In genomic region chr17:42051013-42051400, GRCh38 we compare ENCODE assay signal across 10 cellular contexts. TPM values are rescaled to one million over a fixed set of nuclear protein-coding genes. Genes with fewer than 3 reads are reported as not detected.
A peak's percentile ranks its signal among the peaks of the same experiment; 100 is the strongest.
DNase-seq lines count a peak whose midpoint lies in the region; ATAC-seq, FAIRE-seq and TF ChIP-seq lines count a peak whose summit lies in the region.
"Had no signal": no experiment of that assay in that cellular context is flagged by ENCODE, and none has a peak within 500 bp of the region (broad histone marks: within the 10 kb centered on the region; RNA-seq: fewer than 3 reads in every experiment).

No MANE protein-coding gene starts in this region.

- peaks cover 6% of the 10 kb centered on the region for H3K4me1 Mint-ChIP-seq in activated naive CD4-positive, alpha-beta T cell treated with anti-CD3 and anti-CD28 coated beads, Interleukin-2, amount 50 U/mL, for 24 hours
- H3K4me1 Mint-ChIP-seq in chondrocyte (ENCODE audit: low read depth) = peaks cover 9% of the 10 kb centered on the region

- ATAC-seq in upper lobe of left lung (ENCODE audit: low FRiP score in 2 of 2) = no peak
- ATAC-seq in GM19035 (IDR thresholded peaks at IDR 0.05; ENCODE audit: unreplicated experiment) = no peak

- TF ChIP-seq POLR2A in upper lobe of left lung (IDR thresholded peaks at IDR 0.05) (no peak), H54 (IDR thresholded peaks at IDR 0.05; ENCODE audit: low read depth, low read length) (no peak)

- peaks cover 10% of the 10 kb centered on the region for H3K27me3 Mint-ChIP-seq in activated naive CD4-positive, alpha-beta T cell treated with anti-CD3 and anti-CD28 coated beads, Interleukin-2, amount 50 U/mL, for 24 hours
- peaks cover 26% of the 10 kb centered on the region for H3K27me3 Mint-ChIP-seq in chondrocyte (ENCODE audit: low read depth)

- TF ChIP-seq EP300 in upper lobe of left lung (IDR thresholded peaks at IDR 0.05) = no peak

- H3K4me1 ChIP-seq in mucosa of rectum (ENCODE audit: control insufficient read depth in 2 of 2, insufficient read depth in 2 of 2, low read length in 2 of 2) (peaks cover 6% of the 10 kb centered on the region in 2 donors), upper lobe of left lung (peaks cover 5 to 16% (median 10%) of the 10 kb centered on the region in 4 donors)

- TF ChIP-seq CTCF in chondrocyte (IDR thresholded peaks at IDR 0.05) (no peak), upper lobe of left lung (IDR thresholded peaks at IDR 0.05) (no peak)

- H3K36me3 ChIP-seq in mucosa of rectum (ENCODE audit: control insufficient read depth in 2 of 2, insufficient read depth in 2 of 2, low read length in 2 of 2) (no peaks in the 10 kb centered on the region), upper lobe of left lung (no peaks in the 10 kb centered on the region)

- H3K9me3 ChIP-seq in mucosa of rectum (ENCODE audit: control insufficient read depth in 2 of 2, low read length in 2 of 2) (no peaks in the 10 kb centered on the region), upper lobe of left lung (no peaks in the 10 kb centered on the region)

- H3K36me3 Mint-ChIP-seq in activated naive CD4-positive, alpha-beta T cell treated with anti-CD3 and anti-CD28 coated beads, Interleukin-2, amount 50 U/mL, for 24 hours = no peaks in the 10 kb centered on the region
- H3K36me3 Mint-ChIP-seq in chondrocyte (ENCODE audit: low read depth) = no peaks in the 10 kb centered on the region

- H3K4me3 Mint-ChIP-seq in activated naive CD4-positive, alpha-beta T cell treated with anti-CD3 and anti-CD28 coated beads, Interleukin-2, amount 50 U/mL, for 24 hours = peak overlapping the region; percentile 74
- H3K4me3 Mint-ChIP-seq in chondrocyte (ENCODE audit: unreplicated experiment) = peak overlapping the region; percentile 69

- no peak for DNase-seq in activated naive CD4-positive, alpha-beta T cell (lab: John Stamatoyannopoulos, UW)
- DNase-seq in chondrocyte (ENCODE audit: low spot score) (no peak), upper lobe of left lung (no peak), H54 (ENCODE audit: insufficient read length, low spot score) (no peak), HT-29 (ENCODE audit: low spot score) (no peak)

- H3K4me3 ChIP-seq in mucosa of rectum (ENCODE audit: low read length in 2 of 2) = peak overlapping the region; percentile 66 to 69
- H3K4me3 ChIP-seq in upper lobe of left lung = peak overlapping the region; percentile 68 to 90 (median 74)

- no peaks in the 10 kb centered on the region for H3K9me3 Mint-ChIP-seq in activated naive CD4-positive, alpha-beta T cell treated with anti-CD3 and anti-CD28 coated beads, Interleukin-2, amount 50 U/mL, for 24 hours
- no peaks in the 10 kb centered on the region for H3K9me3 Mint-ChIP-seq in chondrocyte (ENCODE audit: low read depth)

- H3K27ac Mint-ChIP-seq in activated naive CD4-positive, alpha-beta T cell treated with anti-CD3 and anti-CD28 coated beads, Interleukin-2, amount 50 U/mL, for 24 hours = no peak overlapping the region
- no peak overlapping the region for H3K27ac Mint-ChIP-seq in chondrocyte (ENCODE audit: unreplicated experiment)

- H3K27me3 ChIP-seq in mucosa of rectum (ENCODE audit: control insufficient read depth in 2 of 2, insufficient read depth in 2 of 2, low read length in 2 of 2) = peaks cover 0 to 9% of the 10 kb centered on the region in 2 donors
- no peaks in the 10 kb centered on the region for H3K27me3 ChIP-seq in upper lobe of left lung

- H3K27ac ChIP-seq in mucosa of rectum (ENCODE audit: low read depth in 2 of 2, low read length in 2 of 2) = no peak overlapping the region
- peak overlapping the region in 1 of 4 donors; percentile 73 for H3K27ac ChIP-seq in upper lobe of left lung

- 53 to 60% methylated on average over 8 of the region's 8 CpGs for WGBS in upper lobe of left lung, 2 donors

- FAIRE-seq in H54 (lab: Jason Lieb, UNC) = no peak
- FAIRE-seq: endometrium had no signal

- peak overlapping the region; percentile 52 to 80 for H3K9ac ChIP-seq in mucosa of rectum (ENCODE audit: low read depth in 1 of 2, low read length in 2 of 2)

RNA-seq across cellular contexts. Expression of gene C17orf113, which starts 0.6 kb away (rescaled TPM):
- total RNA-seq in chondrocyte (0.24 to 0.77 TPM (median 0.62 TPM) in 3 replicates), upper lobe of left lung (1 to 10 TPM; 1.1 to 5.2 (median 2.3) TPM)
- 3.6 and 3.7 TPM in 2 replicates for total RNA-seq in HT-29 (2014; rRNA removed; shearing (Covaris generic))

RNA-seq across cellular contexts. Expression of gene NKIRAS2, which starts 31.1 kb away (rescaled TPM):
- total RNA-seq in chondrocyte = 54.7 to 57.0 TPM (median 56.9 TPM) in 3 replicates
- 10 to 100 TPM; 27.2 to 36.6 (median 31.0) TPM for total RNA-seq in upper lobe of left lung
- total RNA-seq in HT-29 (2014; rRNA removed; shearing (Covaris generic)) = 50.1 and 62.1 TPM in 2 replicates

RNA-seq across cellular contexts. Expression of gene DNAJC7, which starts 33.8 kb away (rescaled TPM):
- total RNA-seq in chondrocyte (51.1 to 61.0 TPM (median 51.2 TPM) in 3 replicates), upper lobe of left lung (100 to 1,000 TPM in 1 of 6 donors, 10 to 100 TPM in 5; 53.2 to 109 (median 73.5) TPM)
- total RNA-seq in HT-29 (2014; rRNA removed; shearing (Covaris generic)) = 49.1 and 52.8 TPM in 2 replicates

RNA-seq across cellular contexts. Expression of gene ZNF385C, which starts 47.3 kb away (rescaled TPM):
- total RNA-seq in chondrocyte = 0.07 to 0.18 TPM in 2 of 3 replicates, not detected in the other
- 1 to 10 TPM in 2 of 6 donors, under 1 TPM in 4; 0.30 to 2.1 (median 0.44) TPM for total RNA-seq in upper lobe of left lung
- 0.08 and 0.37 TPM in 2 replicates for total RNA-seq in HT-29 (2014; rRNA removed; shearing (Covaris generic))
- total RNA-seq: LHCN-M2 had no signal
